16 cellular contexts compared by ENCODE assay signal in genomic region chr11:88015170-88015569, GRCh38.
DNase-seq lines count a peak whose midpoint lies in the region; ATAC-seq and TF ChIP-seq lines count a peak whose summit lies in the region.
"Had no signal": no experiment of that assay in that cellular context is flagged by ENCODE, and none has a peak within 500 bp of the region (broad histone marks: within the 10 kb centered on the region; RNA-seq: fewer than 3 reads in every experiment).

No MANE protein-coding gene starts in this region.

- peak; percentile 81 for DNase-seq in epithelial cell of esophagus (ENCODE audit: low read depth)
- DNase-seq in kidney tubule cell (ENCODE audit: low spot score): peak; percentile 20
- no peak for DNase-seq in psoas muscle
- no peak for DNase-seq in NCI-H146 treated with DMSO at 0.1 percent for 48 hours (lab: John Stamatoyannopoulos, UW; ENCODE audit: unreplicated experiment)
- DNase-seq: BE2C; Caco-2; CD4-positive, alpha-beta memory T cell; DND-41; GDM1; HCEC 1CT; HFFc6 had no signal

- H3K4me1 ChIP-seq in OCI-LY3 (ENCODE audit: low read length) (peaks cover 6% of the 10 kb centered on the region), psoas muscle (no peaks in the 10 kb centered on the region)
- H3K4me1 ChIP-seq: A549, BE2C, Caco-2 had no signal

- intact Hi-C loops in psoas muscle (cut with DNase I): no loop called here

- H3K27me3 ChIP-seq in OCI-LY3 (ENCODE audit: low read depth, low read length): no peaks in the 10 kb centered on the region
- no peaks in the 10 kb centered on the region for H3K27me3 ChIP-seq in psoas muscle (ENCODE audit: insufficient read depth in 3 of 3, low read length in 2 of 3)
- H3K27me3 ChIP-seq: BE2C had no signal

- H3K9ac ChIP-seq in OCI-LY3 (ENCODE audit: low read length): no peak overlapping the region

- H3K36me3 ChIP-seq in OCI-LY3 (replicated peaks; ENCODE audit: low read depth, low read length) (no peaks in the 10 kb centered on the region), psoas muscle (ENCODE audit: insufficient read depth in 1 of 2, low read depth in 1 of 2) (no peaks in the 10 kb centered on the region)
- H3K36me3 ChIP-seq: BE2C had no signal

- H2AFZ ChIP-seq in OCI-LY3 (ENCODE audit: low read depth, low read length): peak overlapping the region; percentile 11; the same call in 1 of the 2 replicates

- 62 to 82% (median 65%) methylated on average over 2 of the region's 2 CpGs for WGBS in psoas muscle, 3 donors

- no peaks in the 10 kb centered on the region for H4K20me1 ChIP-seq in OCI-LY3 (ENCODE audit: insufficient read depth, low read length)

- ATAC-seq in psoas muscle (peak in 3 of 4 donors; percentile 50 to 75 (median 64)), GM18502 (IDR thresholded peaks at IDR 0.05; ENCODE audit: poor library complexity, unreplicated experiment) (no peak), GM18867 (IDR thresholded peaks at IDR 0.05; ENCODE audit: unreplicated experiment) (no peak)

- no peaks in the 10 kb centered on the region for H3K9me3 ChIP-seq in OCI-LY3 (ENCODE audit: insufficient read depth, low read length)
- H3K9me3 ChIP-seq in psoas muscle: no peaks in the 10 kb centered on the region
- H3K9me3 ChIP-seq: A549, BE2C, Caco-2 had no signal

- TF ChIP-seq CTCF in OCI-LY3 (IDR thresholded peaks at IDR 0.05; ENCODE audit: low read depth, low read length) (no peak), epithelial cell of esophagus (IDR thresholded peaks at IDR 0.05; ENCODE audit: insufficient read depth, low read depth, low read length, missing control alignments) (no peak), psoas muscle (IDR thresholded peaks at IDR 0.05) (no peak)

- H3K4me2 ChIP-seq in OCI-LY3 (ENCODE audit: low read length): no peak overlapping the region
- H3K4me2 ChIP-seq: A549 had no signal

- H3K27ac ChIP-seq in OCI-LY3 (ENCODE audit: low read length): no peak overlapping the region
- peak overlapping the region; percentile 0 for H3K27ac ChIP-seq in psoas muscle
- H3K27ac ChIP-seq: A549, C4-2B had no signal

- H3K4me3 ChIP-seq in OCI-LY3 (ENCODE audit: low read length) (no peak overlapping the region), epithelial cell of esophagus (ENCODE audit: low read length) (no peak overlapping the region), psoas muscle (no peak overlapping the region)
- H3K4me3 ChIP-seq: A549 had no signal

- no peaks in the 10 kb centered on the region for H3K79me2 ChIP-seq in OCI-LY3 (ENCODE audit: low read length)

Comparison
In these comparisons a context has a peak if more than half of its experiments do, and no peak if none do; other contexts are left out.
1. DNase-seq: peak in epithelial cell of esophagus (single experiment) and kidney tubule cell (single experiment); none in psoas muscle (0 of 2) and NCI-H146 treated with DMSO at 0.1 percent for 48 hours (single experiment).
2. ATAC-seq: peak in psoas muscle (3 of 4); none in GM18502 (single experiment) and GM18867 (single experiment).